In the genomic region with DNA sequence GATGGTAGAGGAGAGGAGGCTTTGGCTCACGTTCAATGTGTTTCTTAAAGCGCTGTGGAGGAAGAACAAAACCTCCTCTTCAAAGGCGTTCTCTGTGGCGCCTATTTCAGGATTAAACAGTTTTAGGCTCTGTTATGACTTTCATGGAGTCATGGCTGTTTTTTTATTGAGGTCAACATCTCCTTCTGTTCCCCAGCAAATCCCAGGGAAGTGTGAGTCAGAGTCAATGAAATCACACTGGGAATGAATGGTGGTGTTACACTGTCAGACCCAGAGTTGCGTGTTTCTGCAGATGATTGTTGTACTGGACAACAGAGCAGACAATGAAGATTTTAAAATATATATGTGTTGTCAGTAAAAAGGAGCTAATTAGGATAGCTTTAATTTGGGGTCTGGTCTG, we compare ENCODE assay signal across 10 cellular contexts.
DNase-seq lines count a peak whose midpoint lies in the region; ATAC-seq and TF ChIP-seq lines count a peak whose summit lies in the region.
"Had no signal": no experiment of that assay in that cellular context is flagged by ENCODE, and none has a peak within 500 bp of the region (broad histone marks: within the 10 kb centered on the region; RNA-seq: fewer than 3 reads in every experiment).

No MANE protein-coding gene starts in this region.

- no peak overlapping the region for H3K27ac ChIP-seq in PC-9

- no peaks in the 10 kb centered on the region for H3K9me3 Mint-ChIP-seq in neural crest cell
- peaks cover 2 to 5% of the 10 kb centered on the region in 2 donors for H3K9me3 Mint-ChIP-seq in natural killer cell
- H3K9me3 Mint-ChIP-seq: nephron had no signal

- H3K27me3 Mint-ChIP-seq in neural crest cell (ENCODE audit: low read depth) (no peaks in the 10 kb centered on the region), natural killer cell (ENCODE audit: low read depth in 2 of 2) (no peaks in the 10 kb centered on the region)

- peaks cover 2% of the 10 kb centered on the region for H3K36me3 Mint-ChIP-seq in neural crest cell (ENCODE audit: low read depth)
- H3K36me3 Mint-ChIP-seq in natural killer cell = no peaks in the 10 kb centered on the region

- intact Hi-C loops in PC-9 (cut with micrococcal nuclease; ENCODE audit: unreplicated experiment) (no loop called here), natural killer cell (cut with micrococcal nuclease) (no loop called here)

- H3K9me2 ChIP-seq in PC-9 (ENCODE audit: insufficient read depth) = no peaks in the 10 kb centered on the region

- POLR2A ChIA-PET in PC-9 (lab: Charles Lee; ENCODE audit: unreplicated experiment) = no interaction called here

- BruUV-seq in PC-9 (replicated peaks; lab: Mats Ljungman, UMichigan) = no TSS peak

- H2AFZ ChIP-seq in PC-9 = 0 out of 2 replicates have a peak overlapping the region, but pooled peaks have one; percentile 42

- H3K4me3 Mint-ChIP-seq in neural crest cell = peak overlapping the region; percentile 10
- H3K4me3 Mint-ChIP-seq in natural killer cell = no peak overlapping the region
- H3K4me3 Mint-ChIP-seq: nephron had no signal

- no peak overlapping the region for H3K4me2 ChIP-seq in PC-9

- H3K79me2 ChIP-seq in PC-9 (ENCODE audit: low read depth) = no peaks in the 10 kb centered on the region

- no peaks in the 10 kb centered on the region for H3K4me1 ChIP-seq in PC-9 (replicated peaks; ENCODE audit: insufficient read depth)

- no peak overlapping the region for H3K4me3 ChIP-seq in PC-9

- DNase-seq in AG09319 (ENCODE audit: extremely low read depth, low read depth) = peak; percentile 53
- DNase-seq in PC-9 = no peak
- peak; percentile 51 for DNase-seq in fibroblast of gingiva (ENCODE audit: low read depth)
- no peak for DNase-seq in neural crest cell (ENCODE audit: low read depth, low spot score)
- no peak for DNase-seq in GM19238 (ENCODE audit: insufficient read length, low spot score)
- no peak for DNase-seq in activated T-cell treated with anti-CD3 and anti-CD28 coated beads for 4 hours
- DNase-seq in natural killer cell = no peak
- DNase-seq: NCI-H1048 had no signal

- H3K4me1 Mint-ChIP-seq in neural crest cell (peaks cover 57% of the 10 kb centered on the region), natural killer cell (no peaks in the 10 kb centered on the region)

- H3F3A ChIP-seq in PC-9 (ENCODE audit: insufficient read depth, low read depth) = no peaks in the 10 kb centered on the region

- no peak for ATAC-seq in GM21825 (IDR thresholded peaks at IDR 0.05; ENCODE audit: unreplicated experiment)
- ATAC-seq in natural killer cell = no peak

- CTCF ChIA-PET in PC-9 (lab: Charles Lee) = no interaction called here

- H3K36me3 ChIP-seq in PC-9 (ENCODE audit: low read depth) = no peaks in the 10 kb centered on the region

- no peaks in the 10 kb centered on the region for H3K9me3 ChIP-seq in PC-9 (ENCODE audit: insufficient read depth, low read depth)

- H3K27me3 ChIP-seq in PC-9 (ENCODE audit: insufficient read depth, low read depth) = no peaks in the 10 kb centered on the region

- H4K20me1 ChIP-seq in PC-9 (ENCODE audit: insufficient read depth) = no peaks in the 10 kb centered on the region

- H3K27ac Mint-ChIP-seq in neural crest cell (ENCODE audit: unreplicated experiment) (peak overlapping the region; percentile 88), natural killer cell (no peak overlapping the region)

- TF ChIP-seq CTCF in AG09319 (IDR thresholded peaks at IDR 0.05; ENCODE audit: low read depth, low read length) (no peak), PC-9 (conservative IDR thresholded peaks at IDR 0.05) (no peak), neural crest cell (conservative IDR thresholded peaks at IDR 0.05) (no peak), natural killer cell (IDR thresholded peaks at IDR 0.05) (no peak)

Comparison
In these comparisons a context has a peak if more than half of its experiments do, and no peak if none do; other contexts are left out.
1. DNase-seq: peak in AG09319 (single experiment) and fibroblast of gingiva (single experiment); none in PC-9 (0 of 2), neural crest cell (single experiment), GM19238 (single experiment), activated T-cell treated with anti-CD3 and anti-CD28 coated beads for 4 hours (single experiment) and natural killer cell (single experiment).